In genomic region chr11:60905551-60906113, GRCh38 we compare ENCODE assay signal across 8 cellular contexts. TPM values are rescaled to one million over a fixed set of nuclear protein-coding genes. Genes with fewer than 3 reads are reported as not detected.
A peak's percentile ranks its signal among the peaks of the same experiment; 100 is the strongest.
DNase-seq lines count a peak whose midpoint lies in the region; ATAC-seq, FAIRE-seq and TF ChIP-seq lines count a peak whose summit lies in the region.

No MANE protein-coding gene starts in this region.

- H3K27me3 ChIP-seq in transverse colon, result no peaks in the 10 kb centered on the region

- peak overlapping the region; percentile 66 to 89 (median 85) for H3K4me3 ChIP-seq in transverse colon

- DNase-seq in NCI-H2081 (lab: John Stamatoyannopoulos, UW) (peak; percentile 17 to 49), NCI-H2081 treated with DMSO at 0.1 percent for 48 hours (lab: John Stamatoyannopoulos, UW) (no peak), OCI-M1 (lab: John Stamatoyannopoulos, UW) (peak; percentile 53), caudate nucleus (lab: John Stamatoyannopoulos, UW) (peak in 7 of 61 donors; percentile 27 to 61 (median 50)), lung microvascular endothelial cell (ENCODE audit: low read depth in 2 of 2) (peak; percentile 56 to 62), transverse colon (no peak), GM12891 (ENCODE audit: insufficient read length, low spot score) (no peak)

- peaks cover 9 to 31% (median 20%) of the 10 kb centered on the region in 4 donors for H3K4me1 ChIP-seq in transverse colon

- intact Hi-C loops in transverse colon (cut with DNase I; ENCODE audit: low total_unique reads), result no loop called here

- no peak for ATAC-seq in HG03175 (IDR thresholded peaks at IDR 0.05; ENCODE audit: unreplicated experiment)

- 0 to 3% methylated on average over 4 to 16 of the region's 16 CpGs for WGBS in transverse colon (ENCODE audit: low coverage in 1 of 2), 2 donors

- H3K36me3 ChIP-seq in transverse colon, result peaks cover 0 to 18% (median 8%) of the 10 kb centered on the region in 4 donors

- in situ Hi-C loops in transverse colon (cut with MboI; ENCODE audit: low pct_ligation_motif_present in 1 of 4, low pct_unique_long_range_greater_than_20kb in 1 of 4, low sequenced_read_pairs in 3 of 4), result no loop called here

- FAIRE-seq in GM12891 (lab: Jason Lieb, UNC), result no peak

- H3K27ac ChIP-seq in caudate nucleus (ENCODE audit: low read depth, low read length), result peak overlapping the region; percentile 82
- peak overlapping the region; percentile 96 to 99 (median 98) for H3K27ac ChIP-seq in transverse colon

- no peak for TF ChIP-seq EP300 in transverse colon (IDR thresholded peaks at IDR 0.05; ENCODE audit: low read depth)

- TF ChIP-seq CTCF in transverse colon (IDR thresholded peaks at IDR 0.05), result no peak

- TF ChIP-seq POLR2A in transverse colon (IDR thresholded peaks at IDR 0.05), result no peak
- no peak for TF ChIP-seq POLR2A in GM12891 (IDR thresholded peaks at IDR 0.05; ENCODE audit: low read depth, low read length)

- no peaks in the 10 kb centered on the region for H3K9me3 ChIP-seq in transverse colon

TF ChIP-seq in GM12891, 5 proteins besides CTCF, POLR2A, EP300 and RAD21:
- no peak for TF ChIP-seq POLR2AphosphoS5 (IDR thresholded peaks at IDR 0.05; ENCODE audit: low read depth, low read length)
- TF ChIP-seq PAX5 (IDR thresholded peaks at IDR 0.05; ENCODE audit: insufficient read depth, low read length, severe bottlenecking), result no peak
- TF ChIP-seq SPI1 (IDR thresholded peaks at IDR 0.05; ENCODE audit: low read depth, low read length), result no peak
- TF ChIP-seq TAF1 (IDR thresholded peaks at IDR 0.05; ENCODE audit: low read depth, low read length), result no peak
- no peak for TF ChIP-seq POU2F2 (IDR thresholded peaks at IDR 0.05; ENCODE audit: low read depth, low read length)

RNA-seq across cellular contexts. Expression of gene PRPF19, which starts 0.8 kb away (rescaled TPM):
- total RNA-seq in lung microvascular endothelial cell (44.6 and 47.1 TPM in 2 replicates), transverse colon (10 to 100 TPM; 15.5 to 70.3 (median 42.8) TPM)
- polyA plus RNA-seq in GM12891 (2012; ENCODE audit: low read depth, missing spikeins), result 114 TPM

RNA-seq across cellular contexts. Expression of gene TMEM109, which starts 8.3 kb away (rescaled TPM):
- total RNA-seq in lung microvascular endothelial cell, result 68.6 and 70.2 TPM in 2 replicates
- total RNA-seq in transverse colon, result 10 to 100 TPM; 35.2 to 47.2 (median 45.1) TPM
- polyA plus RNA-seq in GM12891 (2012; ENCODE audit: low read depth, missing spikeins), result 46.5 TPM

RNA-seq across cellular contexts. Expression of gene TMEM132A, which starts 18.6 kb away (rescaled TPM):
- total RNA-seq in lung microvascular endothelial cell, result 49.7 and 56.2 TPM in 2 replicates
- 1 to 10 TPM; 1.8 to 7.0 (median 3.5) TPM for total RNA-seq in transverse colon
- 7.5 TPM for polyA plus RNA-seq in GM12891 (2012; ENCODE audit: low read depth, missing spikeins)

RNA-seq across cellular contexts. Expression of gene ZP1, which starts 38.3 kb away (rescaled TPM):
- total RNA-seq in lung microvascular endothelial cell, result not detected in 2 replicates
- total RNA-seq in transverse colon, result not detected
- not detected for polyA plus RNA-seq in GM12891 (2012; ENCODE audit: low read depth, missing spikeins)

RNA-seq across cellular contexts. Expression of gene SLC15A3, which starts 46.3 kb away (rescaled TPM):
- total RNA-seq in lung microvascular endothelial cell (4.6 and 6.0 TPM in 2 replicates), transverse colon (10 to 100 TPM in 3 of 4 donors, 1 to 10 TPM in 1; 8.1 to 18.9 (median 12.6) TPM)
- polyA plus RNA-seq in GM12891 (2012; ENCODE audit: low read depth, missing spikeins), result 73.0 TPM

Comparison
In these comparisons a context has a peak if more than half of its experiments do, and no peak if none do; other contexts are left out.
1. DNase-seq: peak in NCI-H2081 (2 of 2), OCI-M1 (single experiment) and lung microvascular endothelial cell (2 of 2); none in NCI-H2081 treated with DMSO at 0.1 percent for 48 hours (single experiment), transverse colon (single experiment) and GM12891 (single experiment).